ENCODE assay signal across 27 cellular contexts in genomic region chrX:12958461-12958860, GRCh38. TPM values are rescaled to one million over a fixed set of nuclear protein-coding genes. Genes with fewer than 3 reads are reported as not detected.
DNase-seq lines count a peak whose midpoint lies in the region; ATAC-seq, FAIRE-seq and TF ChIP-seq lines count a peak whose summit lies in the region.
"Had no signal": no experiment of that assay in that cellular context is flagged by ENCODE, and none has a peak within 500 bp of the region (broad histone marks: within the 10 kb centered on the region; RNA-seq: fewer than 3 reads in every experiment).

No MANE protein-coding gene starts in this region.

- no peak for FAIRE-seq in urothelium cell line (lab: Jason Lieb, UNC)
- FAIRE-seq: frontal cortex, G401.6 had no signal

- H3K27ac ChIP-seq in OCI-LY3 (ENCODE audit: low read length) = peak overlapping the region; percentile 99; the same call in 1 of the 2 replicates
- H3K27ac ChIP-seq: 22Rv1, GM23248, lower lobe of right lung, uterus had no signal

- no peak overlapping the region for H3K4me3 ChIP-seq in OCI-LY3 (ENCODE audit: low read length)
- H3K4me3 ChIP-seq: GM23248, lower lobe of right lung, Peyer's patch, uterus had no signal

- H3K4me2 ChIP-seq in OCI-LY3 (ENCODE audit: low read length) = no peak overlapping the region

- no peaks in the 10 kb centered on the region for H3K27me3 ChIP-seq in OCI-LY3 (ENCODE audit: low read depth, low read length)
- H3K27me3 ChIP-seq: Peyer's patch, uterus had no signal

- DNase-seq in activated CD4-positive, alpha-beta T cell treated with anti-CD3 and anti-CD28 coated beads, Interleukin-2, amount 10 ng/mL, durations not matched to agents 24 days and 14 days = peak; percentile 55
- no peak for DNase-seq in activated CD4-positive, alpha-beta T cell treated with anti-CD3 and anti-CD28 coated beads, Interleukin-2, amount 50 U/mL, for 4 hours
- DNase-seq in activated naive CD8-positive, alpha-beta T cell treated with anti-CD3 and anti-CD28 coated beads, Interleukin-2, amount 10 ng/mL, durations not matched to agents 7 days and 5 days = no peak
- no peak for DNase-seq in natural killer cell treated with Interleukin-12 subunit alpha and Interleukin-12 subunit beta and Interleukin-15 and Interleukin-18, amount 100 ng/mL, for 72 hours (ENCODE audit: low spot score)
- DNase-seq in urothelium cell line (ENCODE audit: low spot score) = no peak
- no peak for DNase-seq in DMS79 (lab: John Stamatoyannopoulos, UW)
- DNase-seq: activated CD4-positive, CD25-positive, alpha-beta regulatory T cell; activated gamma-delta T cell; AML-193; anterior cingulate cortex; caudate nucleus; GM23248; hypothalamus; IMR-90; islet precursor cell; lower lobe of right lung; NCI-H187 treated with DMSO at 0.1 percent for 48 hours; NCI-H345; Peyer's patch; stimulated activated CD4-positive, alpha-beta T cell treated with anti-CD3 and anti-CD28 coated beads, Interleukin-12 subunit alpha, Interleukin-12 subunit beta, amount 100 ng/mL, for 4 hours; uterus had no signal

- H3K9me3 Mint-ChIP-seq in activated CD4-positive, alpha-beta T cell treated with anti-CD3 and anti-CD28 coated beads, Interleukin-2, amount 10 ng/mL, durations not matched to agents 24 days and 14 days = no peaks in the 10 kb centered on the region
- H3K9me3 Mint-ChIP-seq in activated naive CD8-positive, alpha-beta T cell treated with anti-CD3 and anti-CD28 coated beads, Interleukin-2, amount 10 ng/mL, durations not matched to agents 7 days and 5 days = no peaks in the 10 kb centered on the region
- peaks cover 3% of the 10 kb centered on the region for H3K9me3 Mint-ChIP-seq in natural killer cell treated with Interleukin-12 subunit alpha and Interleukin-12 subunit beta and Interleukin-15 and Interleukin-18, amount 100 ng/mL, for 72 hours

- H3K9ac ChIP-seq in OCI-LY3 (ENCODE audit: low read length) = no peak overlapping the region
- H3K9ac ChIP-seq: GM23248 had no signal

- H2AFZ ChIP-seq in OCI-LY3 (ENCODE audit: low read depth, low read length) = no peak overlapping the region
- H2AFZ ChIP-seq: GM23248 had no signal

- H4K20me1 ChIP-seq in OCI-LY3 (ENCODE audit: insufficient read depth, low read length) = no peaks in the 10 kb centered on the region

- H3K36me3 Mint-ChIP-seq in activated CD4-positive, alpha-beta T cell treated with anti-CD3 and anti-CD28 coated beads, Interleukin-2, amount 10 ng/mL, durations not matched to agents 24 days and 14 days (ENCODE audit: low read depth) = peaks cover 4% of the 10 kb centered on the region
- peaks cover 3% of the 10 kb centered on the region for H3K36me3 Mint-ChIP-seq in activated naive CD8-positive, alpha-beta T cell treated with anti-CD3 and anti-CD28 coated beads, Interleukin-2, amount 10 ng/mL, durations not matched to agents 7 days and 5 days
- no peaks in the 10 kb centered on the region for H3K36me3 Mint-ChIP-seq in natural killer cell treated with Interleukin-12 subunit alpha and Interleukin-12 subunit beta and Interleukin-15 and Interleukin-18, amount 100 ng/mL, for 72 hours

- no peaks in the 10 kb centered on the region for H3K27me3 Mint-ChIP-seq in activated CD4-positive, alpha-beta T cell treated with anti-CD3 and anti-CD28 coated beads, Interleukin-2, amount 10 ng/mL, durations not matched to agents 24 days and 14 days
- H3K27me3 Mint-ChIP-seq in activated naive CD8-positive, alpha-beta T cell treated with anti-CD3 and anti-CD28 coated beads, Interleukin-2, amount 10 ng/mL, durations not matched to agents 7 days and 5 days = no peaks in the 10 kb centered on the region
- H3K27me3 Mint-ChIP-seq in natural killer cell treated with Interleukin-12 subunit alpha and Interleukin-12 subunit beta and Interleukin-15 and Interleukin-18, amount 100 ng/mL, for 72 hours = peaks cover 0 to 4% of the 10 kb centered on the region in 2 donors

- intact Hi-C loops in activated CD4-positive, alpha-beta T cell treated with anti-CD3 and anti-CD28 coated beads, Interleukin-2, amount 10 ng/mL, durations not matched to agents 24 days and 14 days (cut with micrococcal nuclease) = loop anchor here (1.0 to 10.0 kb wide), 4 partner anchors 8 to 1194 kb away; partner anchors contain the start of genes OFD1 and TRAPPC2

- TF ChIP-seq CTCF in OCI-LY3 (IDR thresholded peaks at IDR 0.05; ENCODE audit: low read depth, low read length) = no peak

- no peaks in the 10 kb centered on the region for H3K36me3 ChIP-seq in OCI-LY3 (replicated peaks; ENCODE audit: low read depth, low read length)
- H3K36me3 ChIP-seq: lower lobe of right lung, Peyer's patch, uterus had no signal

- peaks cover 3% of the 10 kb centered on the region; the same call in 1 of the 2 replicates for H3K9me3 ChIP-seq in OCI-LY3 (ENCODE audit: insufficient read depth, low read length)
- H3K9me3 ChIP-seq: lower lobe of right lung, Peyer's patch, uterus had no signal

- H3K4me1 ChIP-seq in OCI-LY3 (ENCODE audit: low read length) = peaks cover 61% of the 10 kb centered on the region
- H3K4me1 ChIP-seq: uterus had no signal

- H3K4me3 Mint-ChIP-seq in activated CD4-positive, alpha-beta T cell treated with anti-CD3 and anti-CD28 coated beads, Interleukin-2, amount 10 ng/mL, durations not matched to agents 24 days and 14 days = no peak overlapping the region
- peak overlapping the region; percentile 79 for H3K4me3 Mint-ChIP-seq in activated naive CD8-positive, alpha-beta T cell treated with anti-CD3 and anti-CD28 coated beads, Interleukin-2, amount 10 ng/mL, durations not matched to agents 7 days and 5 days
- H3K4me3 Mint-ChIP-seq in natural killer cell treated with Interleukin-12 subunit alpha and Interleukin-12 subunit beta and Interleukin-15 and Interleukin-18, amount 100 ng/mL, for 72 hours = peak overlapping the region; percentile 90

- peaks cover 18% of the 10 kb centered on the region for H3K79me2 ChIP-seq in OCI-LY3 (ENCODE audit: low read length)

- peaks cover 46% of the 10 kb centered on the region for H3K4me1 Mint-ChIP-seq in activated CD4-positive, alpha-beta T cell treated with anti-CD3 and anti-CD28 coated beads, Interleukin-2, amount 10 ng/mL, durations not matched to agents 24 days and 14 days
- peaks cover 55% of the 10 kb centered on the region for H3K4me1 Mint-ChIP-seq in activated naive CD8-positive, alpha-beta T cell treated with anti-CD3 and anti-CD28 coated beads, Interleukin-2, amount 10 ng/mL, durations not matched to agents 7 days and 5 days
- H3K4me1 Mint-ChIP-seq in natural killer cell treated with Interleukin-12 subunit alpha and Interleukin-12 subunit beta and Interleukin-15 and Interleukin-18, amount 100 ng/mL, for 72 hours (ENCODE audit: low read depth in 2 of 2) = peaks cover 54 to 62% of the 10 kb centered on the region in 2 donors

- no peak for ATAC-seq in activated naive CD8-positive, alpha-beta T cell treated with anti-CD3 and anti-CD28 coated beads, Interleukin-2, amount 10 ng/mL, durations not matched to agents 7 days and 5 days (ENCODE audit: low read depth)
- no peak for ATAC-seq in natural killer cell treated with Interleukin-12 subunit alpha and Interleukin-12 subunit beta and Interleukin-15 and Interleukin-18, amount 100 ng/mL, for 72 hours
- no peak for ATAC-seq in HG02938 (IDR thresholded peaks at IDR 0.05; ENCODE audit: unreplicated experiment)
- ATAC-seq: lower lobe of right lung had no signal

- POLR2A ChIA-PET in activated naive CD8-positive, alpha-beta T cell treated with anti-CD3 and anti-CD28 coated beads, Interleukin-2, amount 10 ng/mL, durations not matched to agents 7 days and 5 days (lab: Charles Lee) = interaction anchor here (0.7 to 16.4 kb wide), 9 partner anchors 11 to 132 kb away, joined by 3 to 942 read pairs (median 9); partner anchors contain the start of gene TMSB4X

- peak overlapping the region; percentile 96 for H3K27ac Mint-ChIP-seq in activated CD4-positive, alpha-beta T cell treated with anti-CD3 and anti-CD28 coated beads, Interleukin-2, amount 10 ng/mL, durations not matched to agents 24 days and 14 days
- H3K27ac Mint-ChIP-seq in activated naive CD8-positive, alpha-beta T cell treated with anti-CD3 and anti-CD28 coated beads, Interleukin-2, amount 10 ng/mL, durations not matched to agents 7 days and 5 days = peak overlapping the region; percentile 92
- H3K27ac Mint-ChIP-seq in natural killer cell treated with Interleukin-12 subunit alpha and Interleukin-12 subunit beta and Interleukin-15 and Interleukin-18, amount 100 ng/mL, for 72 hours = peak overlapping the region; percentile 93 to 95

RNA-seq across cellular contexts. Expression of gene TMSB4X, which starts 16.4 kb away (rescaled TPM):
- total RNA-seq in activated CD4-positive, alpha-beta T cell treated with anti-CD3 and anti-CD28 coated beads, Interleukin-2, amount 10 ng/mL, durations not matched to agents 24 days and 14 days = 5,263 and 5,311 TPM in 2 replicates
- total RNA-seq in activated naive CD8-positive, alpha-beta T cell treated with anti-CD3 and anti-CD28 coated beads, Interleukin-2, amount 10 ng/mL, durations not matched to agents 7 days and 5 days = 1,000 to 10,000 TPM; 8,001 to 8,464 TPM
- 1,000 to 10,000 TPM; 2,674 to 5,601 TPM for total RNA-seq in natural killer cell treated with Interleukin-12 subunit alpha and Interleukin-12 subunit beta and Interleukin-15 and Interleukin-18, amount 100 ng/mL, for 72 hours
- total RNA-seq: SK-MEL-5 had no signal

RNA-seq across cellular contexts. Expression of gene TLR8, which starts 52.0 kb away (rescaled TPM):
- total RNA-seq in activated CD4-positive, alpha-beta T cell treated with anti-CD3 and anti-CD28 coated beads, Interleukin-2, amount 10 ng/mL, durations not matched to agents 24 days and 14 days = not detected in 2 replicates
- under 1 TPM; 0.11 to 0.17 TPM for total RNA-seq in activated naive CD8-positive, alpha-beta T cell treated with anti-CD3 and anti-CD28 coated beads, Interleukin-2, amount 10 ng/mL, durations not matched to agents 7 days and 5 days
- not detected for total RNA-seq in natural killer cell treated with Interleukin-12 subunit alpha and Interleukin-12 subunit beta and Interleukin-15 and Interleukin-18, amount 100 ng/mL, for 72 hours
- total RNA-seq: GM23248, IMR-90, SK-MEL-5 had no signal
